ENCODE assay signal across 9 cellular contexts in the genomic region with DNA sequence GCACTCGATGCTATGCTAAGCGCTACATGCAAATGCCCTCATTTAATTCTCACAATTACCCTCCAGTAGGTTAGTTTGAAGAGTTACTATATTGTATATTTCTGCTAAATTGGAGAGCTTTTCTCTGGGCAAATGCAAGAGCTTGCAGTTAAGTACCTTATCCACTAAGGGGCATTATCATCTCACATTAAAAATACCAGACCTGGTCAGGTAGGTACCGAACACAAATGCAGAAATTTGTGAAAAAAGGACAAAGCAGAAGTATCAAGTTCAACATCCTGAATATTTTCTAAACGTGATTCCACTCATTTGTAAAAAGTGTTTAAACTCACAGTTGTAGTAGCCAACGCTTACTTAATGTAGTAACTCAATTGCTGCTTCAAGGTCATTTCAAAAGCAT. TPM values are rescaled to one million over a fixed set of nuclear protein-coding genes. Genes with fewer than 3 reads are reported as not detected.
DNase-seq lines count a peak whose midpoint lies in the region; ATAC-seq and TF ChIP-seq lines count a peak whose summit lies in the region.
"Had no signal": no experiment of that assay in that cellular context is flagged by ENCODE, and none has a peak within 500 bp of the region (broad histone marks: within the 10 kb centered on the region; RNA-seq: fewer than 3 reads in every experiment).

No MANE protein-coding gene starts in this region.

- ATAC-seq in HG02938 (IDR thresholded peaks at IDR 0.05; ENCODE audit: unreplicated experiment) (peak; percentile 35), HG02642 (IDR thresholded peaks at IDR 0.05; ENCODE audit: poor library complexity, unreplicated experiment) (no peak)

- no peaks in the 10 kb centered on the region for H3K9me3 ChIP-seq in ovary

- TF ChIP-seq POLR2A in ovary (IDR thresholded peaks at IDR 0.05) = no peak

- H3K36me3 Mint-ChIP-seq in glutamatergic neuron (ENCODE audit: unreplicated experiment) = peaks cover 7% of the 10 kb centered on the region
- H3K36me3 Mint-ChIP-seq: activated naive CD4-positive, alpha-beta T cell treated with anti-CD3 and anti-CD28 coated beads, Interleukin-2, amount 50 U/mL, for 24 hours had no signal

- no peaks in the 10 kb centered on the region for H3K9me3 Mint-ChIP-seq in glutamatergic neuron (ENCODE audit: unreplicated experiment)
- H3K9me3 Mint-ChIP-seq: activated naive CD4-positive, alpha-beta T cell treated with anti-CD3 and anti-CD28 coated beads, Interleukin-2, amount 50 U/mL, for 24 hours had no signal

- peak; percentile 39 for TF ChIP-seq CTCF in AG10803 (conservative IDR thresholded peaks at IDR 0.05; ENCODE audit: low read length)
- TF ChIP-seq CTCF in glutamatergic neuron (IDR thresholded peaks at IDR 0.05; ENCODE audit: partially characterized antibody, unreplicated experiment) = peak; percentile 53
- peak in 1 of 3 donors; percentile 11 for TF ChIP-seq CTCF in ovary (IDR thresholded peaks at IDR 0.05)

- H3K4me3 ChIP-seq in AG10803 (ENCODE audit: low read length) (no peak overlapping the region), ovary (no peak overlapping the region)

- DNase-seq in AG10803 (ENCODE audit: low read depth) = no peak
- DNase-seq in SHP77 treated with DMSO at 0.1 percent for 48 hours (lab: John Stamatoyannopoulos, UW) = peak; percentile 8
- no peak for DNase-seq in glutamatergic neuron
- DNase-seq in NK-92 treated with Interleukin-12 subunit alpha and Interleukin-12 subunit beta, amount 100 ng/mL, for 24 hours (lab: John Stamatoyannopoulos, UW) = no peak
- DNase-seq in ovary = no peak
- no peak for DNase-seq in epidermal melanocyte (ENCODE audit: insufficient read length, low spot score)

- no peaks in the 10 kb centered on the region for H3K36me3 ChIP-seq in ovary

- 27 to 32% (median 27%) methylated on average over 5 of the region's 5 CpGs for WGBS in ovary, 3 donors

- TF ChIP-seq EP300 in ovary (IDR thresholded peaks at IDR 0.05) = no peak

- intact Hi-C loops in ovary (cut with DNase I) = loop anchor here in 3 of 4 donors (5.0 to 10.0 kb wide), 4 partner anchors 51 to 671 kb away; partner anchors contain the start of genes CYRIA (in 1 of the 3) and MYCN (in 1 of the 3)

- H3K4me1 Mint-ChIP-seq in glutamatergic neuron (ENCODE audit: low read depth, unreplicated experiment) = peaks cover 4% of the 10 kb centered on the region

- H3K27ac Mint-ChIP-seq in glutamatergic neuron (ENCODE audit: unreplicated experiment) = no peak overlapping the region
- H3K27ac Mint-ChIP-seq: activated naive CD4-positive, alpha-beta T cell treated with anti-CD3 and anti-CD28 coated beads, Interleukin-2, amount 50 U/mL, for 24 hours had no signal

- no peak overlapping the region for H3K27ac ChIP-seq in ovary

- no peaks in the 10 kb centered on the region for H3K27me3 Mint-ChIP-seq in glutamatergic neuron (ENCODE audit: unreplicated experiment)
- H3K27me3 Mint-ChIP-seq: activated naive CD4-positive, alpha-beta T cell treated with anti-CD3 and anti-CD28 coated beads, Interleukin-2, amount 50 U/mL, for 24 hours had no signal

- H3K4me1 ChIP-seq in ovary (ENCODE audit: insufficient read depth) = peaks cover 10% of the 10 kb centered on the region

- no peaks in the 10 kb centered on the region for H3K27me3 ChIP-seq in ovary

- no peak overlapping the region for H3K4me3 Mint-ChIP-seq in glutamatergic neuron (ENCODE audit: unreplicated experiment)
- H3K4me3 Mint-ChIP-seq: activated naive CD4-positive, alpha-beta T cell treated with anti-CD3 and anti-CD28 coated beads, Interleukin-2, amount 50 U/mL, for 24 hours had no signal

RNA-seq across cellular contexts. Expression of gene CYRIA, which starts 52.2 kb away (rescaled TPM):
- total RNA-seq in glutamatergic neuron (ENCODE audit: unreplicated experiment) (19.3 TPM), ovary (10 to 100 TPM in 6 of 7 donors, 1 to 10 TPM in 1; 9.7 to 21.3 (median 13.2) TPM)
- polyA plus RNA-seq in ovary = 10 to 100 TPM in 1 of 2 donors, 1 to 10 TPM in 1; 4.0 to 17.0 TPM
